ENCODE assay signal across 22 cellular contexts in the genomic region with DNA sequence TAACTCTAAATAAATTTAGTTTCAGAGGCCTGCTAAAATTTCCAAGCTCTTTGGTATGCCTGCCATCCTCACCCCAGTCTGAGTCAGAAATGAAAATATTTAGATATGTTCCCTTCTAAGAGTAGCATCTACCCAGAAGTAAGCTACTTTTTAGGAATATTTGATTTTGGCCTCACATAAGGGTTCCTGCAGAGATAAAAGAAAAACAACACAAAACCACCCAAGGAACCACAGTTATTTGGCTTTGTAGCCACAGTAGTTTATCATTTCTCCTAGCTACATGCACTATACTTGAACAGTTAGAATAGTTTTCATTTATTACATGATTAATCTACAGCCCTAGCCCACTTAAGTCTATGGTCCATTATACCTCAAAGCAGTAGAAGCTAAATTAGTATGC.
DNase-seq lines count a peak whose midpoint lies in the region; TF ChIP-seq lines count a peak whose summit lies in the region.
"Had no signal": no experiment of that assay in that cellular context is flagged by ENCODE, and none has a peak within 500 bp of the region (broad histone marks: within the 10 kb centered on the region; RNA-seq: fewer than 3 reads in every experiment).

No MANE protein-coding gene starts in this region.

- no peaks in the 10 kb centered on the region for H3K9me2 ChIP-seq in OCI-LY7 (ENCODE audit: insufficient read depth, low read length)

- H3K79me2 ChIP-seq in OCI-LY7 (ENCODE audit: insufficient read depth, low read depth, low read length) = no peaks in the 10 kb centered on the region

- POLR2A ChIA-PET in OCI-LY7 (lab: Charles Lee) = interaction anchor here (0.7 to 2.0 kb wide), 3 partner anchors 8 to 22 kb away, joined by 3 to 5 read pairs (median 4); no protein-coding TSS in a partner anchor

- intact Hi-C loops in OCI-LY7 (cut with micrococcal nuclease; ENCODE audit: unreplicated experiment) = no loop called here

- H3K4me2 ChIP-seq in OCI-LY7 (ENCODE audit: low read length) = no peak overlapping the region
- H3K4me2 ChIP-seq: BLaER1, KMS-11 had no signal

- H4K20me1 ChIP-seq in OCI-LY7 (ENCODE audit: insufficient read depth, low read length) = no peaks in the 10 kb centered on the region
- H4K20me1 ChIP-seq: BLaER1 had no signal

- no TSS peak for BruUV-seq in OCI-LY7 (replicated peaks; lab: Mats Ljungman, UMichigan)

- CTCF ChIA-PET in OCI-LY7 (lab: Charles Lee; ENCODE audit: unreplicated experiment) = no interaction called here

- H3K4me1 ChIP-seq in OCI-LY7 (ENCODE audit: insufficient read depth, low read length, poor library complexity, severe bottlenecking) = no peaks in the 10 kb centered on the region
- H3K4me1 ChIP-seq: BLaER1 had no signal

- no peaks in the 10 kb centered on the region for H3K36me3 ChIP-seq in OCI-LY7 (ENCODE audit: insufficient read depth, low read length)
- H3K36me3 ChIP-seq: BLaER1 had no signal

- no peak overlapping the region for H3K4me3 ChIP-seq in OCI-LY7 (ENCODE audit: low read depth, low read length, poor library complexity, severe bottlenecking)
- H3K4me3 ChIP-seq: BLaER1 had no signal

- no peak for TF ChIP-seq CTCF in OCI-LY7 (conservative IDR thresholded peaks at IDR 0.05; ENCODE audit: low read length)

- no peaks in the 10 kb centered on the region for H3K9me3 ChIP-seq in OCI-LY7 (ENCODE audit: low read length)
- H3K9me3 ChIP-seq: BLaER1 had no signal

- no peak overlapping the region for H2AFZ ChIP-seq in OCI-LY7 (ENCODE audit: low read length)

- DNase-seq in EL (peak; percentile 48), NCI-H226 (peak; percentile 24), astrocyte of the hippocampus (ENCODE audit: low read depth, low spot score) (peak; percentile 33), NCI-H2107 (lab: John Stamatoyannopoulos, UW) (no peak), dedifferentiated amniotic fluid mesenchymal stem cell (ENCODE audit: extremely low spot score) (no peak), DMS114 treated with DMSO at 0.1 percent for 48 hours (lab: John Stamatoyannopoulos, UW; ENCODE audit: unreplicated experiment) (no peak), OCI-LY7 (ENCODE audit: low spot score) (no peak)
- DNase-seq: CD4-positive, CD25-positive, alpha-beta regulatory T cell; GF-D8; H7; NCI-H1092; NCI-H1417 treated with DMSO at 0.1 percent for 48 hours; NCI-H187 treated with DMSO at 0.1 percent for 48 hours; NCI-H446; NCI-H524 treated with DMSO at 0.1 percent for 48 hours; NCI-H82; SHP77; T-cell had no signal

- no peak overlapping the region for H3K27ac ChIP-seq in OCI-LY7 (ENCODE audit: low read depth, low read length, poor library complexity, severe bottlenecking)
- H3K27ac ChIP-seq: BLaER1, HL-60, KMS-11, RWPE1 had no signal

Comparison
In these comparisons a context has a peak if more than half of its experiments do, and no peak if none do; other contexts are left out.
1. DNase-seq: peak in EL (single experiment), NCI-H226 (single experiment) and astrocyte of the hippocampus (single experiment); none in NCI-H2107 (single experiment), dedifferentiated amniotic fluid mesenchymal stem cell (single experiment), DMS114 treated with DMSO at 0.1 percent for 48 hours (single experiment) and OCI-LY7 (single experiment).